25 cellular contexts compared by ENCODE assay signal in genomic region chr11:116700586-116701220, GRCh38.
DNase-seq lines count a peak whose midpoint lies in the region; ATAC-seq and TF ChIP-seq lines count a peak whose summit lies in the region.
"Had no signal": no experiment of that assay in that cellular context is flagged by ENCODE, and none has a peak within 500 bp of the region (broad histone marks: within the 10 kb centered on the region; RNA-seq: fewer than 3 reads in every experiment).

No MANE protein-coding gene starts in this region.

- H3K4me1 ChIP-seq in Peyer's patch = no peaks in the 10 kb centered on the region
- H3K4me1 ChIP-seq in MM.1S (ENCODE audit: low read length) = no peaks in the 10 kb centered on the region
- no peaks in the 10 kb centered on the region for H3K4me1 ChIP-seq in hepatocyte (ENCODE audit: insufficient read depth)
- H3K4me1 ChIP-seq: HAP-1, SJSA1 had no signal

- H4K20me1 ChIP-seq in MM.1S (ENCODE audit: insufficient read depth, low read length) (no peaks in the 10 kb centered on the region), hepatocyte (ENCODE audit: insufficient read depth, poor library complexity, severe bottlenecking) (no peaks in the 10 kb centered on the region)

- H3K4me3 Mint-ChIP-seq in type B pancreatic cell = no peak overlapping the region
- H3K4me3 Mint-ChIP-seq: B cell, GM23338, HFFc6 had no signal

- no peak overlapping the region for H3K9ac ChIP-seq in MM.1S (ENCODE audit: low read length)

- H3K27ac ChIP-seq in Peyer's patch = no peak overlapping the region
- no peak overlapping the region for H3K27ac ChIP-seq in MM.1S (ENCODE audit: low read length)
- no peak overlapping the region for H3K27ac ChIP-seq in hepatocyte
- H3K27ac ChIP-seq: C4-2B, PC-9, SJSA1 had no signal

- TF ChIP-seq CTCF in Peyer's patch (IDR thresholded peaks at IDR 0.05) (no peak), type B pancreatic cell (conservative IDR thresholded peaks at IDR 0.05) (no peak), MM.1S (IDR thresholded peaks at IDR 0.05; ENCODE audit: low read length) (no peak), hepatocyte (IDR thresholded peaks at IDR 0.05; ENCODE audit: poor library complexity) (no peak)

- TF ChIP-seq POLR2A in Peyer's patch (IDR thresholded peaks at IDR 0.05) = no peak

- no peaks in the 10 kb centered on the region for H3K9me3 ChIP-seq in Peyer's patch
- H3K9me3 ChIP-seq in MM.1S (replicated peaks; ENCODE audit: insufficient read depth, low read length) = no peaks in the 10 kb centered on the region
- H3K9me3 ChIP-seq in hepatocyte (ENCODE audit: low read depth) = no peaks in the 10 kb centered on the region
- H3K9me3 ChIP-seq: HAP-1, MG63, SJSA1 had no signal

- no peaks in the 10 kb centered on the region for H3K36me3 Mint-ChIP-seq in type B pancreatic cell

- H3K27me3 ChIP-seq in Peyer's patch = no peaks in the 10 kb centered on the region
- no peaks in the 10 kb centered on the region for H3K27me3 ChIP-seq in MM.1S (replicated peaks; ENCODE audit: insufficient read depth, low read length)
- peaks cover 9% of the 10 kb centered on the region for H3K27me3 ChIP-seq in hepatocyte
- H3K27me3 ChIP-seq: MG63, SJSA1 had no signal

- H2AFZ ChIP-seq in MM.1S (ENCODE audit: low read length) (no peak overlapping the region), hepatocyte (no peak overlapping the region)
- H2AFZ ChIP-seq: GM23338, PC-9 had no signal

- H3K9me2 ChIP-seq in MM.1S (replicated peaks; ENCODE audit: insufficient read depth, low read length) (no peaks in the 10 kb centered on the region), hepatocyte (replicated peaks; ENCODE audit: insufficient read depth) (no peaks in the 10 kb centered on the region)

- intact Hi-C loops in posterior vena cava (cut with DNase I) = no loop called here

- H3K4me2 ChIP-seq in MM.1S (ENCODE audit: low read depth, low read length) = no peak overlapping the region
- H3K4me2 ChIP-seq in hepatocyte = no peak overlapping the region
- H3K4me2 ChIP-seq: GM23338, PC-9 had no signal

- H3K27ac Mint-ChIP-seq in type B pancreatic cell = no peak overlapping the region
- H3K27ac Mint-ChIP-seq: B cell, GM23338, HFFc6 had no signal

- H3K79me2 ChIP-seq in MM.1S (ENCODE audit: low read length) (no peaks in the 10 kb centered on the region), hepatocyte (no peaks in the 10 kb centered on the region)

- no peak for ATAC-seq in GM21737 (IDR thresholded peaks at IDR 0.05; ENCODE audit: unreplicated experiment)
- ATAC-seq: GM23338 had no signal

- DNase-seq in Peyer's patch = peak in 2 of 3 donors; percentile 6 to 10
- DNase-seq in ecto neural progenitor cell (ENCODE audit: low spot score) = peak; percentile 11
- DNase-seq in posterior vena cava (ENCODE audit: low spot score) = peak; percentile 25
- peak; percentile 25 for DNase-seq in type B pancreatic cell (ENCODE audit: extremely low spot score, unreplicated experiment)
- no peak for DNase-seq in mucosa of gallbladder (ENCODE audit: low spot score)
- DNase-seq in MM.1S = no peak
- no peak for DNase-seq in hepatocyte (ENCODE audit: low spot score)
- DNase-seq: Calu3, DND-41, HFFc6, IMR-90, KG1, MG63, NCI-H2029, NCI-H446, NCI-H524 treated with DMSO at 0.1 percent for 48 hours, PC-9, Right ventricle myocardium superior, RPMI8226 had no signal

- peaks cover 4% of the 10 kb centered on the region for H3K27me3 Mint-ChIP-seq in type B pancreatic cell

- no peaks in the 10 kb centered on the region for H3F3A ChIP-seq in MM.1S (ENCODE audit: insufficient read depth, low read length)

- WGBS in hepatocyte (ENCODE audit: low lambda C conversion rate, missing lambda C conversion rate) = 93% methylated on average over 6 of the region's 6 CpGs

- peaks cover 15% of the 10 kb centered on the region for H3K4me1 Mint-ChIP-seq in type B pancreatic cell (ENCODE audit: unreplicated experiment)
- H3K4me1 Mint-ChIP-seq: B cell had no signal

- H3K36me3 ChIP-seq in Peyer's patch (no peaks in the 10 kb centered on the region), MM.1S (replicated peaks; ENCODE audit: insufficient read depth, low read length) (no peaks in the 10 kb centered on the region), hepatocyte (replicated peaks; ENCODE audit: insufficient read depth, low read depth) (no peaks in the 10 kb centered on the region)
- H3K36me3 ChIP-seq: HAP-1, MG63, SJSA1 had no signal

- no peaks in the 10 kb centered on the region for H3K9me3 Mint-ChIP-seq in type B pancreatic cell
- H3K9me3 Mint-ChIP-seq: GM23338, HFFc6 had no signal

- no peak overlapping the region for H3K4me3 ChIP-seq in Peyer's patch
- no peak overlapping the region for H3K4me3 ChIP-seq in MM.1S (ENCODE audit: low read length)
- no peak overlapping the region for H3K4me3 ChIP-seq in hepatocyte
- H3K4me3 ChIP-seq: GM23338, HAP-1, MG63, PC-9, SJSA1 had no signal

Comparison
In these comparisons a context has a peak if more than half of its experiments do, and no peak if none do; other contexts are left out.
1. DNase-seq: peak in Peyer's patch (2 of 3), ecto neural progenitor cell (single experiment), posterior vena cava (single experiment) and type B pancreatic cell (single experiment); none in mucosa of gallbladder (single experiment), MM.1S (single experiment) and hepatocyte (single experiment).